8 cellular contexts compared by ENCODE assay signal in the genomic region with DNA sequence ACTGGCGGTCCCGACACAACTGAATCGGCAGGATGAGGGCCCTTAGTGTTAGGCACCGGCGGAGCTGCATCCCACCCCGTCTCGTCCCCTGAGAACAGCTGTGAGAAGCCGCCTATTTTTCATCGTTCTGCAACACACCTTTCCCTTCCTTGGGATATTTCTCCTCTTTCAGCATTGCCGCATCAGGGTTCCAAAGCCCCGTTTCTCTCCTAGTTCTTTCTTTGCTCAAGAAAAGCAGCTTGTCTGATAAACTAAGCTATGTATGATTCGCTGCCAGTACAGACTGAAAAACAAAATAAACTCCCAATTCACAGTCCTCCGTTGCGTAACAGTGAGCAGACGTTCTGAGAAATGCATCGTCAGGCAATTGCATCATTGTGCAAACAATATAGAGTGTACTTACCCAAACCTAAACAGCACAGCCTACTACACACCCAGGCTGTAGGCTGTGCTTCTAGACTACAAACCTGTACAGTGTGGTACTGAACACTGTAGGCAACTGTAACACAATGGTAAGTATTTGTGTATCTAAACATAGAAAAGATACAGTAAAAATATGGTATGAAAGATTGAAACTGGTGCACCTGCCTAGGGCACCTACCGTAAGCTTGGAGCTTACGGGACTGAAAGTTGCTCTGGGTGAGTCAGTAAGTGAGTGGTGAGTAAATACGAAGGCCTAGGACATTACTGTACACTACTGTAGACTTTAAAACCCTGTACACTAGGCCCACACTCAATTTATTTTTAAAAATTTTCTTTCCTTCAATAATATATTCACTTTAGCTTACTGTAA. TPM values are rescaled to one million over a fixed set of nuclear protein-coding genes. Genes with fewer than 3 reads are reported as not detected.
DNase-seq lines count a peak whose midpoint lies in the region; ATAC-seq and TF ChIP-seq lines count a peak whose summit lies in the region.

No MANE protein-coding gene starts in this region.

- no peak overlapping the region for H3K27ac ChIP-seq in mesendoderm (ENCODE audit: low read depth, low read length)

- H4K5ac ChIP-seq in mesendoderm (ENCODE audit: low read length), result no peak overlapping the region

- no peaks in the 10 kb centered on the region for H3K79me2 ChIP-seq in mesendoderm (ENCODE audit: control insufficient read depth, insufficient read depth, low read length)

- no peak overlapping the region for H2AK5ac ChIP-seq in mesendoderm (ENCODE audit: low read length)

- no peak overlapping the region for H3K9ac ChIP-seq in mesendoderm (ENCODE audit: low read length)

- no peak overlapping the region for H2BK120ac ChIP-seq in mesendoderm (ENCODE audit: low read depth, low read length)

- no CpG with 5 or more reads among the region's 19 CpGs for WGBS in mesendoderm (ENCODE audit: extremely low coverage, insufficient coverage, low lambda C conversion rate)

- H2BK5ac ChIP-seq in mesendoderm (ENCODE audit: low read length), result no peak overlapping the region

- no peaks in the 10 kb centered on the region for H3K4me1 ChIP-seq in mesendoderm (ENCODE audit: control insufficient read depth, low read depth, low read length)

- H3K4me3 ChIP-seq in fibroblast of villous mesenchyme (ENCODE audit: low read depth, low read length) (peak overlapping the region; percentile 73), mesendoderm (ENCODE audit: low read length) (no peak overlapping the region)

- no peak overlapping the region for H3K18ac ChIP-seq in mesendoderm (ENCODE audit: low read length)

- DNase-seq in NCI-H2029 (lab: John Stamatoyannopoulos, UW) (peak; percentile 38), NCI-H2029 treated with DMSO at 0.1 percent for 48 hours (lab: John Stamatoyannopoulos, UW) (no peak), SKM-1 (lab: John Stamatoyannopoulos, UW; ENCODE audit: unreplicated experiment) (peak; percentile 55), fibroblast of villous mesenchyme (ENCODE audit: low read depth) (peak; percentile 87), retina (peak; percentile 28), mesendoderm (no peak)
- no peak for DNase-seq in activated effector memory CD4-positive, alpha-beta T cell treated with anti-CD3 and anti-CD28 coated beads, Interleukin-2, amount 50 U/mL, for 16 hours

- ATAC-seq in GM21529 (IDR thresholded peaks at IDR 0.05; ENCODE audit: unreplicated experiment), result no peak

- no peak overlapping the region for H4K8ac ChIP-seq in mesendoderm (ENCODE audit: low read depth, low read length)

- no peak overlapping the region for H2BK15ac ChIP-seq in mesendoderm (replicated peaks; ENCODE audit: low read depth)

- no peak overlapping the region for H3K56ac ChIP-seq in mesendoderm (ENCODE audit: low read length)

- H3K4me2 ChIP-seq in mesendoderm (ENCODE audit: low read length), result no peak overlapping the region

- H3K4ac ChIP-seq in mesendoderm (ENCODE audit: low read depth, low read length), result no peak overlapping the region

- no peaks in the 10 kb centered on the region for H3K79me1 ChIP-seq in mesendoderm (ENCODE audit: low read length)

- H3K23ac ChIP-seq in mesendoderm (ENCODE audit: low read length), result no peak overlapping the region

- no peak for TF ChIP-seq CTCF in fibroblast of villous mesenchyme (IDR thresholded peaks at IDR 0.05; ENCODE audit: insufficient read depth, low read depth, low read length)

- H3K36me3 ChIP-seq in mesendoderm (ENCODE audit: control insufficient read depth, insufficient read depth, low read length), result no peaks in the 10 kb centered on the region

- no peaks in the 10 kb centered on the region for H3K27me3 ChIP-seq in mesendoderm (ENCODE audit: insufficient read depth, low read length, poor library complexity)

RNA-seq across cellular contexts. Expression of a gene that starts 8.9 kb away (rescaled TPM):
- total RNA-seq in fibroblast of villous mesenchyme, result under 0.01 and 0.32 TPM in 2 replicates
- 2.0 TPM for polyA plus RNA-seq in mesendoderm (2013, experiment 1 of 2)
- polyA plus RNA-seq in mesendoderm (2013, experiment 2 of 2), result 1.8 TPM

Comparison
In these comparisons a context has a peak if more than half of its experiments do, and no peak if none do; other contexts are left out.
1. DNase-seq: peak in NCI-H2029 (single experiment), SKM-1 (single experiment), fibroblast of villous mesenchyme (single experiment) and retina (single experiment); none in NCI-H2029 treated with DMSO at 0.1 percent for 48 hours (single experiment), mesendoderm (single experiment) and activated effector memory CD4-positive, alpha-beta T cell treated with anti-CD3 and anti-CD28 coated beads, Interleukin-2, amount 50 U/mL, for 16 hours (single experiment).